ENCODE assay signal across 10 cellular contexts in the genomic region with DNA sequence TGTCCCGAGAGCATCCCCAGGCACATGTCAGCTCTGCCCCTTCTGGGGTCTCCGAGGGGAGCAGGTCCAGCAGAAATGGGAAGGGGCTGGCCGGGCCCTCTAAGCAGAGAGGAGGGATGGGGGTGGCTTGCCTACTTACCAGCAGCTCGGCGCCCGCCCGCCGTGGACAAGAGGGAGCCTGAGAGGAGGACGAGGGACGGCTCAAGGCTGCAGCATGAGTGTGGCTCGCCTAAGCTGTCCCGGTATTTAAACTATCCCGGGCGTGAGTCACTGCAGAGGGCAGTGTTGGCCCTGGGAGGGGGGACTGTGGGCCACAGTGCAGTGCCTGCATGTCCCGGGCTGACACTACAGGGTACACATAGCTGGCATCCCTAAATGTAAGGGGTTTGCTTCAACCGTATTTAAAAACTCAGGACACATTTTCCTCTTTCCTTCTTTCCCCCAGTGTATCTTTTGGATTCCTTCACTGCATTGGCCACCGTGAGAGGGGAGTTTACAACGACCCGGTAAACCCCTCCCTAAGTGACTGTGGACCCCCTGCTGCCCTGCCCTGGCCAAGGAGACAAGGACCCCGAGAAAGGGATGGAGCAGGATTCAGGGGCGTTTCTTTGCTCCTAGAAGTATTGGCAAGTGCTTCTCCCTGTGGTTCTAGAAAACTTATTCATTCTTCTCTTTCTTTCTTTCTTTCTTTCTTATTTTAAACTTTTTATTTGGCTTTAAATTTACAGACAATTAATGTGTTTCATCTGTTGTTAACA. TPM values are rescaled to one million over a fixed set of nuclear protein-coding genes. Genes with fewer than 3 reads are reported as not detected.
DNase-seq lines count a peak whose midpoint lies in the region; FAIRE-seq and TF ChIP-seq lines count a peak whose summit lies in the region.
"Had no signal": no experiment of that assay in that cellular context is flagged by ENCODE, and none has a peak within 500 bp of the region (broad histone marks: within the 10 kb centered on the region; RNA-seq: fewer than 3 reads in every experiment).

Gene LRRC15 (minus strand): TSS at position 222 of the 758 bp plus-strand sequence. CDS start 8,700 bp downstream, outside the sequence.

- in situ Hi-C loops in GM13977 (cut with MboI; ENCODE audit: low pct_unique_long_range_greater_than_20kb, low sequenced_read_pairs, unreplicated experiment), result no loop called here

- H3K4me1 ChIP-seq in osteoblast (ENCODE audit: insufficient read depth, low read length), result peaks cover 28% of the 10 kb centered on the region

- no peak within 1 kb of the TSS for H3K4me3 ChIP-seq in fibroblast of the aortic adventitia (ENCODE audit: low read depth, low read length)
- H3K4me3 ChIP-seq in osteoblast (ENCODE audit: insufficient read depth, low read length), result peak within 1 kb of the TSS; percentile 37

- CTCF ChIA-PET in RWPE1 (lab: Yijun Ruan, JAX), result interaction anchor here (0.9 kb wide), 1 partner anchor 26 kb away, joined by 4 read pairs; no protein-coding TSS in a partner anchor

- DNase-seq in GM03348 (ENCODE audit: low spot score) (peak; percentile 89), RWPE1 (ENCODE audit: low spot score) (peak; percentile 22), fibroblast of the aortic adventitia (ENCODE audit: low read depth) (peak; percentile 54), osteoblast (ENCODE audit: insufficient read length, low spot score, missing footprints) (peak; percentile 96), GM13977 (ENCODE audit: low spot score) (no peak), frontal cortex (ENCODE audit: low spot score in 2 of 2) (no peak), superior temporal gyrus (ENCODE audit: extremely low spot score) (no peak)
- no peak for DNase-seq in activated naive CD4-positive, alpha-beta T cell (lab: John Stamatoyannopoulos, UW)
- DNase-seq: activated CD4-positive, CD25-positive, alpha-beta regulatory T cell treated with anti-CD3 and anti-CD28 coated beads, Interleukin-2, amount 50 U/mL, for 72 hours; effector memory CD4-positive, alpha-beta T cell had no signal

- no peaks in the 10 kb centered on the region for H3K9me3 ChIP-seq in osteoblast (ENCODE audit: low read depth, low read length)

- H3K27me3 ChIP-seq in osteoblast (ENCODE audit: insufficient read depth, low read length), result no peaks in the 10 kb centered on the region

- H4K20me1 ChIP-seq in osteoblast (ENCODE audit: insufficient read depth, low read length), result no peaks in the 10 kb centered on the region

- FAIRE-seq in frontal cortex (lab: Jason Lieb, UNC), result no peak

- no peaks in the 10 kb centered on the region for H3K36me3 ChIP-seq in osteoblast (ENCODE audit: insufficient read depth, low read length)

- H2AFZ ChIP-seq in osteoblast (ENCODE audit: low read length), result peak within 1 kb of the TSS; percentile 59

- POLR2A ChIA-PET in RWPE1 (lab: Yijun Ruan, JAX; ENCODE audit: low non-redundant PET), result no interaction called here

- H3K27ac ChIP-seq in RWPE1, result no peak within 1 kb of the TSS
- H3K27ac ChIP-seq in osteoblast (ENCODE audit: low read depth, low read length), result no peak within 1 kb of the TSS

- TF ChIP-seq CTCF in RWPE1 (conservative IDR thresholded peaks at IDR 0.05; ENCODE audit: low read depth) (no peak), fibroblast of the aortic adventitia (IDR thresholded peaks at IDR 0.05; ENCODE audit: insufficient read depth, low read length) (no peak), osteoblast (IDR thresholded peaks at IDR 0.05; ENCODE audit: extremely low read depth, low read depth, low read length) (no peak), GM13977 (IDR thresholded peaks at IDR 0.05; ENCODE audit: extremely low read depth, insufficient read depth, missing control alignments) (no peak)

- peak within 1 kb of the TSS; percentile 56 for H3K4me2 ChIP-seq in osteoblast (ENCODE audit: insufficient read depth, low read length)

- H3K79me2 ChIP-seq in osteoblast (ENCODE audit: insufficient read depth, low read length), result no peaks in the 10 kb centered on the region

RNA-seq across cellular contexts. Expression of gene LRRC15, which starts in this region (rescaled TPM):
- 0.25 and 10.0 TPM in 2 replicates for total RNA-seq in fibroblast of the aortic adventitia (ENCODE audit: low replicate concordance)
- total RNA-seq in osteoblast, result 3.6 and 5.0 TPM in 2 replicates
- total RNA-seq in frontal cortex, result not detected

Comparison
In these comparisons a context has a peak if more than half of its experiments do, and no peak if none do; other contexts are left out.
1. DNase-seq: peak in GM03348 (single experiment), RWPE1 (single experiment), fibroblast of the aortic adventitia (single experiment) and osteoblast (single experiment); none in GM13977 (single experiment), frontal cortex (0 of 2), superior temporal gyrus (single experiment) and activated naive CD4-positive, alpha-beta T cell (0 of 4).